1 cellular context compared by ENCODE assay signal in the genomic region with DNA sequence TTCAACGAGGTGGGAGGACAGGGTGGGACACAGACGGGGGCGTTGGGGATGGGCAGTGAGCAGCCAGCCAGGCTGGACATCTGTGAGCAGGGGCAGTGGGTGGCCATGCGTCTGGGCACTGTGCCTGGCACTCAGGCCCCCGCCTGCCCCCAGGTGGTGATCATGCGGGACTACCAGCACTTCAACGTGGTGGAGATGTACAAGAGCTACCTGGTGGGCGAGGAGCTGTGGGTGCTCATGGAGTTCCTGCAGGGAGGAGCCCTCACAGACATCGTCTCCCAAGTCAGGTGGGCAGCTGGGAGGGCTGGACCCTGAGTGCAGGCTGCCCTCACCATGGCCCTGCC.
TF ChIP-seq lines count a peak whose summit lies in the region.

No MANE protein-coding gene starts in this region.

TF ChIP-seq in H1, 55 proteins besides CTCF, POLR2A, EP300 and RAD21:
- TF ChIP-seq ZNF274 (IDR thresholded peaks at IDR 0.05; ENCODE audit: borderline replicate concordance, extremely low read depth, low read length) (no peak), TCF12 (IDR thresholded peaks at IDR 0.05; ENCODE audit: low read depth, low read length) (no peak), JUND (IDR thresholded peaks at IDR 0.05; ENCODE audit: low read length) (no peak), JUN (IDR thresholded peaks at IDR 0.05; ENCODE audit: low read depth, low read length) (no peak), RFX5 (IDR thresholded peaks at IDR 0.05; ENCODE audit: borderline replicate concordance, low read depth, low read length) (no peak), SP2 (IDR thresholded peaks at IDR 0.05; ENCODE audit: low read length) (no peak), NANOG (IDR thresholded peaks at IDR 0.05; ENCODE audit: insufficient read depth, low read depth, low read length, poor library complexity, severe bottlenecking) (no peak), CBX8 (IDR thresholded peaks at IDR 0.05; ENCODE audit: borderline replicate concordance, low read depth, low read length) (no peak), SRF (IDR thresholded peaks at IDR 0.05; ENCODE audit: low read depth, low read length) (no peak), CBX5 (IDR thresholded peaks at IDR 0.05; ENCODE audit: low read depth, low read length) (no peak), CHD2 (IDR thresholded peaks at IDR 0.05; ENCODE audit: low read length) (no peak), CTBP2 (IDR thresholded peaks at IDR 0.05; ENCODE audit: borderline replicate concordance, insufficient read depth, insufficient read length, low read length) (no peak), NRF1 (IDR thresholded peaks at IDR 0.05; ENCODE audit: low read depth, low read length) (no peak), MAFK (IDR thresholded peaks at IDR 0.05; ENCODE audit: low read depth, low read length) (no peak), BACH1 (IDR thresholded peaks at IDR 0.05; ENCODE audit: low read length) (no peak), E2F6 (IDR thresholded peaks at IDR 0.05) (no peak), GABPA (IDR thresholded peaks at IDR 0.05; ENCODE audit: borderline replicate concordance, insufficient read depth, low read length) (no peak)
- TF ChIP-seq, protein P1, sequence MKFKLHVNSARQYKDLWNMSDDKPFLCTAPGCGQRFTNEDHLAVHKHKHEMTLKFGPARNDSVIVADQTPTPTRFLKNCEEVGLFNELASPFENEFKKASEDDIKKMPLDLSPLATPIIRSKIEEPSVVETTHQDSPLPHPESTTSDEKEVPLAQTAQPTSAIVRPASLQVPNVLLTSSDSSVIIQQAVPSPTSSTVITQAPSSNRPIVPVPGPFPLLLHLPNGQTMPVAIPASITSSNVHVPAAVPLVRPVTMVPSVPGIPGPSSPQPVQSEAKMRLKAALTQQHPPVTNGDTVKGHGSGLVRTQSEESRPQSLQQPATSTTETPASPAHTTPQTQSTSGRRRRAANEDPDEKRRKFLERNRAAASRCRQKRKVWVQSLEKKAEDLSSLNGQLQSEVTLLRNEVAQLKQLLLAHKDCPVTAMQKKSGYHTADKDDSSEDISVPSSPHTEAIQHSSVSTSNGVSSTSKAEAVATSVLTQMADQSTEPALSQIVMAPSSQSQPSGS (IDR thresholded peaks at IDR 0.05; ENCODE audit: low read length): no peak
